1 cellular context compared by ENCODE assay signal in genomic region chr1:18128298-18128697, GRCh38.
TF ChIP-seq lines count a peak whose summit lies in the region.

No MANE protein-coding gene starts in this region.

TF ChIP-seq in HepG2, 621 proteins besides CTCF, POLR2A, EP300 and RAD21 (continued from another document and continues in another):
- TF ChIP-seq PAXIP1 (CRISPR knock-in tag; conservative IDR thresholded peaks at IDR 0.05) (peak; percentile 82), BATF2 (CRISPR knock-in tag; IDR thresholded peaks at IDR 0.05) (no peak), ZXDC (CRISPR knock-in tag; IDR thresholded peaks at IDR 0.05) (no peak), MTA3 (CRISPR knock-in tag; IDR thresholded peaks at IDR 0.05) (no peak), KDM6A (CRISPR knock-in tag; IDR thresholded peaks at IDR 0.05; ENCODE audit: low read depth) (peak; percentile 84), ZNF747 (CRISPR knock-in tag; IDR thresholded peaks at IDR 0.05; ENCODE audit: borderline replicate concordance) (peak; percentile 45; the same call in 1 of the 2 replicates), ZNF850 (CRISPR knock-in tag; conservative IDR thresholded peaks at IDR 0.05) (no peak), NFYC (CRISPR knock-in tag; IDR thresholded peaks at IDR 0.05) (no peak), CSRNP1 (CRISPR knock-in tag; IDR thresholded peaks at IDR 0.05) (no peak), RXRB (CRISPR knock-in tag; IDR thresholded peaks at IDR 0.05; ENCODE audit: borderline replicate concordance) (peak; percentile 63), ZSCAN12 (CRISPR knock-in tag; IDR thresholded peaks at IDR 0.05) (no peak), NFKBIZ (CRISPR knock-in tag; IDR thresholded peaks at IDR 0.05) (peak; percentile 64; the same call in 1 of the 2 replicates), ZNF703 (CRISPR knock-in tag; IDR thresholded peaks at IDR 0.05; ENCODE audit: borderline replicate concordance) (no peak), MAX (IDR thresholded peaks at IDR 0.05) (no peak), ZNF691 (CRISPR knock-in tag; IDR thresholded peaks at IDR 0.05; ENCODE audit: borderline replicate concordance, low read depth) (peak; percentile 51; the same call in 1 of the 2 replicates), GPBP1L1 (CRISPR knock-in tag; IDR thresholded peaks at IDR 0.05) (no peak), NFE2L1 (CRISPR knock-in tag; IDR thresholded peaks at IDR 0.05; ENCODE audit: borderline replicate concordance) (no peak), ZNF740 (CRISPR knock-in tag; IDR thresholded peaks at IDR 0.05) (no peak), ZNF30 (CRISPR knock-in tag; IDR thresholded peaks at IDR 0.05) (no peak), ETV6 (CRISPR knock-in tag; conservative IDR thresholded peaks at IDR 0.05) (no peak), ATF3 (CRISPR knock-in tag; IDR thresholded peaks at IDR 0.05) (peak; percentile 89), DMTF1 (CRISPR knock-in tag; IDR thresholded peaks at IDR 0.05) (no peak), ZNF616 (CRISPR knock-in tag; IDR thresholded peaks at IDR 0.05; ENCODE audit: low read depth) (no peak), ZNF468 (CRISPR knock-in tag; IDR thresholded peaks at IDR 0.05) (no peak), ZNF33B (CRISPR knock-in tag; IDR thresholded peaks at IDR 0.05) (no peak), ZNF564 (CRISPR knock-in tag; IDR thresholded peaks at IDR 0.05) (no peak), ZNF800 (CRISPR knock-in tag; IDR thresholded peaks at IDR 0.05) (no peak), BRF2 (CRISPR knock-in tag; IDR thresholded peaks at IDR 0.05) (no peak), ELF4 (CRISPR knock-in tag; IDR thresholded peaks at IDR 0.05; ENCODE audit: borderline replicate concordance) (no peak), CEBPB (IDR thresholded peaks at IDR 0.05; ENCODE audit: borderline replicate concordance, low read depth, low read length) (peak; percentile 86), TP53 (CRISPR knock-in tag; conservative IDR thresholded peaks at IDR 0.05) (no peak), ZNF713 (CRISPR knock-in tag; IDR thresholded peaks at IDR 0.05) (no peak), RXRA (CRISPR knock-in tag; IDR thresholded peaks at IDR 0.05) (0 out of 2 replicates have a peak, but pooled peaks have one; percentile 18), ZNF878 (CRISPR knock-in tag; IDR thresholded peaks at IDR 0.05) (no peak), BORCS8-MEF2B (CRISPR knock-in tag; IDR thresholded peaks at IDR 0.05) (no peak), PRDM15 (CRISPR knock-in tag; IDR thresholded peaks at IDR 0.05) (no peak), SMARCE1 (IDR thresholded peaks at IDR 0.05; ENCODE audit: borderline replicate concordance) (no peak), CREB1 (IDR thresholded peaks at IDR 0.05) (no peak), CREB1 (CRISPR knock-in tag; IDR thresholded peaks at IDR 0.05) (peak; percentile 21; the same call in 1 of the 2 replicates), HNRNPUL1 (IDR thresholded peaks at IDR 0.05; ENCODE audit: low read depth, low read length) (no peak), ZSCAN25 (CRISPR knock-in tag; IDR thresholded peaks at IDR 0.05) (no peak)
